Comparison of ENCODE assay signal across 20 cellular contexts in the genomic region with DNA sequence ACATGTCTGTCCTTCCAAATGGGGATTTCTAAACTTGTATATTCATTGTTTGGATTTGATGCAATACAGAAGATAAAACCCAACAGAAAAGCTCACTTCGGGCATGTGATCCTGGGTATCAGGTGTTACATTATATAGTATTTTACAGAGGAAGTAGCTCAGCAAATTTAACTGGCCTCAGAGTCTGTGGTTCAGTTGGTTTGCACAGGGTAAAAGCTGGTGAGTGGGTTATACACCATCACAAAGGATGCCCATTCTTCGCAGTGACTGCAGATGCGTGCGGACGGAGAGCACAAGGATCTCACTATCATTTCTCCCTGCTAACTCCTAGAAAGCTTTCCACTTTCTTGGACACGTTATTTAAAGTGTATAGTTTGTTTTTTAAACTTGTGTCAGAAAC.
"Had no signal": no experiment of that assay in that cellular context is flagged by ENCODE, and none has a peak within 500 bp of the region (broad histone marks: within the 10 kb centered on the region; RNA-seq: fewer than 3 reads in every experiment).

No MANE protein-coding gene starts in this region.

- H3K4me3 ChIP-seq: colonic mucosa, esophagus muscularis mucosa, gastroesophageal sphincter, heart left ventricle, hepatocyte, left lung, lower lobe of right lung, mucosa of descending colon had no signal

- H3K27me3 ChIP-seq: colonic mucosa, esophagus muscularis mucosa, foreskin keratinocyte, gastroesophageal sphincter, heart left ventricle, hepatocyte, left lung had no signal

- H3K27ac ChIP-seq: colonic mucosa, esophagus muscularis mucosa, foreskin keratinocyte, gastroesophageal sphincter, heart left ventricle, hepatocyte, left lung, lower lobe of right lung had no signal

- H3K9me3 ChIP-seq: colonic mucosa, esophagus muscularis mucosa, gastroesophageal sphincter, heart left ventricle, left lung, lower lobe of right lung, mucosa of descending colon had no signal

- H3K4me2 ChIP-seq: hepatocyte had no signal

- DNase-seq: colonic mucosa; cortex of kidney; effector CD8-positive, alpha-beta T cell; effector memory CD8-positive, alpha-beta T cell; endodermal cell; foreskin keratinocyte; heart left ventricle; hypothalamus; left cardiac atrium; left lung; left ventricle myocardium superior; lower lobe of right lung; mesenchymal stem cell; mucosa of descending colon; naive B cell had no signal

- H3K4me1 ChIP-seq: colonic mucosa, foreskin keratinocyte had no signal

- H3K27me3 Mint-ChIP-seq: dendritic cell treated with granulocyte-macrophage colony-stimulating factor and Interleukin-4, amounts not matched to agents 40 ng/mL and 50 ng/mL, for 4 days; effector memory CD8-positive, alpha-beta T cell; naive B cell had no signal

- H3K9me3 Mint-ChIP-seq: dendritic cell treated with granulocyte-macrophage colony-stimulating factor and Interleukin-4, amounts not matched to agents 40 ng/mL and 50 ng/mL, for 4 days; effector memory CD8-positive, alpha-beta T cell; endodermal cell; mesothelial cell of epicardium; naive B cell had no signal

- ATAC-seq: effector memory CD8-positive, alpha-beta T cell; foreskin keratinocyte; gastroesophageal sphincter; heart left ventricle; left cardiac atrium; left lung; left ventricle myocardium superior; lower lobe of right lung; mucosa of descending colon had no signal

- H2AFZ ChIP-seq: hepatocyte had no signal

- H3K36me3 ChIP-seq: colonic mucosa had no signal

- H3K4me3 Mint-ChIP-seq: dendritic cell treated with granulocyte-macrophage colony-stimulating factor and Interleukin-4, amounts not matched to agents 40 ng/mL and 50 ng/mL, for 4 days; effector memory CD8-positive, alpha-beta T cell; endodermal cell; mesothelial cell of epicardium; naive B cell had no signal

- H3K27ac Mint-ChIP-seq: dendritic cell treated with granulocyte-macrophage colony-stimulating factor and Interleukin-4, amounts not matched to agents 40 ng/mL and 50 ng/mL, for 4 days; endodermal cell; mesothelial cell of epicardium had no signal
